18 cellular contexts compared by ENCODE assay signal in the genomic region with DNA sequence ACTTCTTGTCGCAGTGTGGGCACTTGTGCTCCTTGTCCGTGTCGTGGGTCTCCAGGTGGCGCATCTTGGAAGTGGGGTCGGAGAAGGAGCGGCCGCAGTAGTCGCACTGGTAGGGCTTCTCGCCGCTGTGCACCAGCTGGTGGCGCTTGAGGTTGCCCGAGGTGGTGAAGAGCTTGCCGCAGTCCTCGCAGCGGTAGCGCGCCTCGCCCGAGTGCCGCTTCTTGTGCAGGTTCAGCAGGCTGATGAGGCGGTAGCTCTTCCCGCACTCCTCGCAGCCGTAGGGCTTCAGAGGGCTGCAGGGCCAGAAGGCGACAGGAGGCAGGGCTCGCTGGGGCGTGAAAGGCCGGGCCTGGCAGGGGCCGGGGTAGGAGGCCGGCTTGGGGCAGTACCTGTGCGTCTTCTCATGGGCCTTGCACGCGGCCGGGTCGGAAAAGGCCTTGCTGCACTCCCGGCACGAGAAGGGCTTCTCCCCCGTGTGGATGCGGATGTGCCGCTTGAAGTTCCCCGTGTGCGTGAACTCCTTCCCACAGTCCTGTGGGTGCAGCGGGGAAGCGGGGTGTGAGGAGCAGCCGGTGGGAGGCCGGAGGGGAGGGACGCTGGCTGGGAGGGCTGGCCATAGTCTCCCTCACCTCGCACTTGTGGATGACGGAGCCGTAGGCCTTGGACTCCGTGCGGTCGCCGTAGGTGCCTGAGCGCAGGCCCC. TPM values are rescaled to one million over a fixed set of nuclear protein-coding genes. Genes with fewer than 3 reads are reported as not detected.
DNase-seq lines count a peak whose midpoint lies in the region; ATAC-seq and TF ChIP-seq lines count a peak whose summit lies in the region.
"Had no signal": no experiment of that assay in that cellular context is flagged by ENCODE, and none has a peak within 500 bp of the region (broad histone marks: within the 10 kb centered on the region; RNA-seq: fewer than 3 reads in every experiment).

No MANE protein-coding gene starts in this region.

- DNase-seq in D341Med (ENCODE audit: low spot score) (peak; percentile 33), GM23338 (ENCODE audit: low spot score) (peak; percentile 52), osteoblast (ENCODE audit: insufficient read length, low spot score, missing footprints) (peak; percentile 69), HuH-7.5 (ENCODE audit: low spot score) (no peak)
- no peak for DNase-seq in effector memory CD8-positive, alpha-beta T cell
- DNase-seq: DMS53, HFFc6, NCI-H1417, NCI-H1930, NCI-H446, NCI-H69, SHP77, SK-N-SH had no signal

- no peaks in the 10 kb centered on the region for H3K9me2 ChIP-seq in GM23338 (ENCODE audit: insufficient read depth)
- H3K9me2 ChIP-seq: SK-N-SH had no signal

- H3K27ac Mint-ChIP-seq in GM23338, result no peak overlapping the region
- H3K27ac Mint-ChIP-seq in effector memory CD8-positive, alpha-beta T cell, result peak overlapping the region; percentile 56 to 65
- H3K27ac Mint-ChIP-seq: HFFc6, IgD-negative memory B cell had no signal

- H3K9me3 ChIP-seq in osteoblast (ENCODE audit: low read depth, low read length), result no peaks in the 10 kb centered on the region
- H3K9me3 ChIP-seq: SK-N-SH had no signal

- TF ChIP-seq CTCF in GM23338 (conservative IDR thresholded peaks at IDR 0.05; ENCODE audit: low read depth in 2 of 2), result peak; percentile 10 to 43; a peak in 2 of 4 replicates
- TF ChIP-seq CTCF in osteoblast (IDR thresholded peaks at IDR 0.05; ENCODE audit: extremely low read depth, low read depth, low read length), result no peak

- peaks cover 31% of the 10 kb centered on the region for H3K36me3 Mint-ChIP-seq in GM23338 (ENCODE audit: low read depth)
- peaks cover 37% of the 10 kb centered on the region for H3K36me3 Mint-ChIP-seq in effector memory CD8-positive, alpha-beta T cell (ENCODE audit: insufficient read depth)

- H3K27me3 Mint-ChIP-seq in GM23338 (ENCODE audit: insufficient read depth, low read depth, poor library complexity), result peaks cover 9% of the 10 kb centered on the region
- no peaks in the 10 kb centered on the region for H3K27me3 Mint-ChIP-seq in effector memory CD8-positive, alpha-beta T cell
- H3K27me3 Mint-ChIP-seq: IgD-negative memory B cell had no signal

- peaks cover 19% of the 10 kb centered on the region for H3K4me1 Mint-ChIP-seq in GM23338
- H3K4me1 Mint-ChIP-seq in effector memory CD8-positive, alpha-beta T cell (ENCODE audit: low read depth in 2 of 2), result peaks cover 7 to 20% of the 10 kb centered on the region in 2 donors

- H4K20me1 ChIP-seq in GM23338 (replicated peaks; ENCODE audit: insufficient read depth) (no peaks in the 10 kb centered on the region; the same call in 1 of the 2 replicates), osteoblast (ENCODE audit: insufficient read depth, low read length) (peaks cover 14% of the 10 kb centered on the region)

- no peaks in the 10 kb centered on the region for H3F3A ChIP-seq in GM23338 (replicated peaks; ENCODE audit: low read depth)

- H3K4me2 ChIP-seq in GM23338 (no peak overlapping the region), osteoblast (ENCODE audit: insufficient read depth, low read length) (no peak overlapping the region)
- H3K4me2 ChIP-seq: SK-N-SH had no signal

- ATAC-seq in GM23338 (peak; percentile 7), HG02840 (IDR thresholded peaks at IDR 0.05; ENCODE audit: low FRiP score, unreplicated experiment) (no peak), HG03108 (IDR thresholded peaks at IDR 0.05; ENCODE audit: unreplicated experiment) (no peak)
- ATAC-seq in effector memory CD8-positive, alpha-beta T cell (replicated peaks), result no peak

- H3K27ac ChIP-seq in GM23338 (ENCODE audit: low read depth) (no peak overlapping the region), osteoblast (ENCODE audit: low read depth, low read length) (no peak overlapping the region)

- H3K9me3 Mint-ChIP-seq in GM23338, result no peaks in the 10 kb centered on the region
- no peaks in the 10 kb centered on the region for H3K9me3 Mint-ChIP-seq in effector memory CD8-positive, alpha-beta T cell
- H3K9me3 Mint-ChIP-seq: HFFc6, IgD-negative memory B cell had no signal

- H3K4me1 ChIP-seq in GM23338 (ENCODE audit: insufficient read depth), result peaks cover 12% of the 10 kb centered on the region
- peaks cover 23% of the 10 kb centered on the region for H3K4me1 ChIP-seq in osteoblast (ENCODE audit: insufficient read depth, low read length)

- H3K36me3 ChIP-seq in GM23338 (ENCODE audit: insufficient read depth) (peaks cover 8% of the 10 kb centered on the region), osteoblast (ENCODE audit: insufficient read depth, low read length) (peaks cover 70% of the 10 kb centered on the region)

- H3K79me2 ChIP-seq in GM23338 (replicated peaks; ENCODE audit: insufficient read depth), result peaks cover 5% of the 10 kb centered on the region; the same call in 1 of the 2 replicates
- peaks cover 29% of the 10 kb centered on the region for H3K79me2 ChIP-seq in osteoblast (ENCODE audit: insufficient read depth, low read length)

- H3K27me3 ChIP-seq in GM23338 (ENCODE audit: insufficient read depth) (no peaks in the 10 kb centered on the region), osteoblast (ENCODE audit: insufficient read depth, low read length) (no peaks in the 10 kb centered on the region)

- H3K4me3 ChIP-seq in GM23338 (no peak overlapping the region), osteoblast (ENCODE audit: insufficient read depth, low read length) (no peak overlapping the region)

- H2AFZ ChIP-seq in GM23338, result no peak overlapping the region
- no peak overlapping the region for H2AFZ ChIP-seq in osteoblast (ENCODE audit: low read length)

- no peak overlapping the region for H3K4me3 Mint-ChIP-seq in GM23338
- no peak overlapping the region for H3K4me3 Mint-ChIP-seq in effector memory CD8-positive, alpha-beta T cell
- H3K4me3 Mint-ChIP-seq: HFFc6, IgD-negative memory B cell had no signal

TF ChIP-seq in GM23338, 12 proteins besides CTCF, POLR2A, EP300 and RAD21 (continues in another document):
- no peak for TF ChIP-seq ZNF114 (CRISPR knock-in tag; IDR thresholded peaks at IDR 0.05)
- TF ChIP-seq, protein P1, sequence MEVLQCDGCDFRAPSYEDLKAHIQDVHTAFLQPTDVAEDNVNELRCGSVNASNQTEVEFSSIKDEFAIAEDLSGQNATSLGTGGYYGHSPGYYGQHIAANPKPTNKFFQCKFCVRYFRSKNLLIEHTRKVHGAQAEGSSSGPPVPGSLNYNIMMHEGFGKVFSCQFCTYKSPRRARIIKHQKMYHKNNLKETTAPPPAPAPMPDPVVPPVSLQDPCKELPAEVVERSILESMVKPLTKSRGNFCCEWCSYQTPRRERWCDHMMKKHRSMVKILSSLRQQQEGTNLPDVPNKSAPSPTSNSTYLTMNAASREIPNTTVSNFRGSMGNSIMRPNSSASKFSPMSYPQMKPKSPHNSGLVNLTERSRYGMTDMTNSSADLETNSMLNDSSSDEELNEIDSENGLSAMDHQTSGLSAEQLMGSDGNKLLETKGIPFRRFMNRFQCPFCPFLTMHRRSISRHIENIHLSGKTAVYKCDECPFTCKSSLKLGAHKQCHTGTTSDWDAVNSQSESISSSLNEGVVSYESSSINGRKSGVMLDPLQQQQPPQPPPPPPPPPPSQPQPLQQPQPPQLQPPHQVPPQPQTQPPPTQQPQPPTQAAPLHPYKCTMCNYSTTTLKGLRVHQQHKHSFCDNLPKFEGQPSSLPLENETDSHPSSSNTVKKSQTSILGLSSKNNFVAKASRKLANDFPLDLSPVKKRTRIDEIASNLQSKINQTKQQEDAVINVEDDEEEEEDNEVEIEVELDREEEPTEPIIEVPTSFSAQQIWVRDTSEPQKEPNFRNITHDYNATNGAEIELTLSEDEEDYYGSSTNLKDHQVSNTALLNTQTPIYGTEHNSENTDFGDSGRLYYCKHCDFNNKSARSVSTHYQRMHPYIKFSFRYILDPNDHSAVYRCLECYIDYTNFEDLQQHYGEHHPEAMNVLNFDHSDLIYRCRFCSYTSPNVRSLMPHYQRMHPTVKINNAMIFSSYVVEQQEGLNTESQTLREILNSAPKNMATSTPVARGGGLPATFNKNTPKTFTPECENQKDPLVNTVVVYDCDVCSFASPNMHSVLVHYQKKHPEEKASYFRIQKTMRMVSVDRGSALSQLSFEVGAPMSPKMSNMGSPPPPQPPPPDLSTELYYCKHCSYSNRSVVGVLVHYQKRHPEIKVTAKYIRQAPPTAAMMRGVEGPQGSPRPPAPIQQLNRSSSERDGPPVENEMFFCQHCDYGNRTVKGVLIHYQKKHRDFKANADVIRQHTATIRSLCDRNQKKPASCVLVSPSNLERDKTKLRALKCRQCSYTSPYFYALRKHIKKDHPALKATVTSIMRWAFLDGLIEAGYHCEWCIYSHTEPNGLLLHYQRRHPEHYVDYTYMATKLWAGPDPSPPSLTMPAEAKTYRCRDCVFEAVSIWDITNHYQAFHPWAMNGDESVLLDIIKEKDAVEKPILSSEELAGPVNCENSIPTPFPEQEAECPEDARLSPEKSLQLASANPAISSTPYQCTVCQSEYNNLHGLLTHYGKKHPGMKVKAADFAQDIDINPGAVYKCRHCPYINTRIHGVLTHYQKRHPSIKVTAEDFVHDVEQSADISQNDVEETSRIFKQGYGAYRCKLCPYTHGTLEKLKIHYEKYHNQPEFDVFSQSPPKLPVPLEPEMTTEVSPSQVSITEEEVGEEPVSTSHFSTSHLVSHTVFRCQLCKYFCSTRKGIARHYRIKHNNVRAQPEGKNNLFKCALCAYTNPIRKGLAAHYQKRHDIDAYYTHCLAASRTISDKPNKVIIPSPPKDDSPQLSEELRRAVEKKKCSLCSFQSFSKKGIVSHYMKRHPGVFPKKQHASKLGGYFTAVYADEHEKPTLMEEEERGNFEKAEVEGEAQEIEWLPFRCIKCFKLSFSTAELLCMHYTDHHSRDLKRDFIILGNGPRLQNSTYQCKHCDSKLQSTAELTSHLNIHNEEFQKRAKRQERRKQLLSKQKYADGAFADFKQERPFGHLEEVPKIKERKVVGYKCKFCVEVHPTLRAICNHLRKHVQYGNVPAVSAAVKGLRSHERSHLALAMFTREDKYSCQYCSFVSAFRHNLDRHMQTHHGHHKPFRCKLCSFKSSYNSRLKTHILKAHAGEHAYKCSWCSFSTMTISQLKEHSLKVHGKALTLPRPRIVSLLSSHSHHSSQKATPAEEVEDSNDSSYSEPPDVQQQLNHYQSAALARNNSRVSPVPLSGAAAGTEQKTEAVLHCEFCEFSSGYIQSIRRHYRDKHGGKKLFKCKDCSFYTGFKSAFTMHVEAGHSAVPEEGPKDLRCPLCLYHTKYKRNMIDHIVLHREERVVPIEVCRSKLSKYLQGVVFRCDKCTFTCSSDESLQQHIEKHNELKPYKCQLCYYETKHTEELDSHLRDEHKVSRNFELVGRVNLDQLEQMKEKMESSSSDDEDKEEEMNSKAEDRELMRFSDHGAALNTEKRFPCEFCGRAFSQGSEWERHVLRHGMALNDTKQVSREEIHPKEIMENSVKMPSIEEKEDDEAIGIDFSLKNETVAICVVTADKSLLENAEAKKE (CRISPR knock-in tag; IDR thresholded peaks at IDR 0.05), result no peak

RNA-seq across cellular contexts. Expression of a gene that starts 31.4 kb away (rescaled TPM):
- 21.6 and 26.6 TPM in 2 replicates for total RNA-seq in GM23338 (2014; rRNA removed; shearing (Covaris generic))
- 21.9 and 22.5 TPM in 2 replicates for polyA plus RNA-seq in GM23338 (2016; fragmentation: Nextera tagmentation; extraction: Ambion mirVana)
- 25.0 and 29.7 TPM in 2 replicates for total RNA-seq in osteoblast

RNA-seq across cellular contexts. Expression of a gene that starts 59.6 kb away (rescaled TPM):
- total RNA-seq in GM23338 (2014; rRNA removed; shearing (Covaris generic)), result 0.43 TPM in 1 of 2 replicates, not detected in the other
- polyA plus RNA-seq in GM23338 (2016; fragmentation: Nextera tagmentation; extraction: Ambion mirVana), result not detected in 2 replicates
- not detected in 2 replicates for total RNA-seq in osteoblast
- total RNA-seq: G401, HFFc6, LHCN-M2 had no signal
- polyA plus RNA-seq: IgD-negative memory B cell, SK-N-SH had no signal

Comparison
In these comparisons a context has a peak if more than half of its experiments do, and no peak if none do; other contexts are left out.
1. DNase-seq: peak in D341Med (single experiment), GM23338 (single experiment) and osteoblast (single experiment); none in effector memory CD8-positive, alpha-beta T cell (0 of 3) and HuH-7.5 (single experiment).